Comparison of ENCODE assay signal across 19 cellular contexts in the genomic region with DNA sequence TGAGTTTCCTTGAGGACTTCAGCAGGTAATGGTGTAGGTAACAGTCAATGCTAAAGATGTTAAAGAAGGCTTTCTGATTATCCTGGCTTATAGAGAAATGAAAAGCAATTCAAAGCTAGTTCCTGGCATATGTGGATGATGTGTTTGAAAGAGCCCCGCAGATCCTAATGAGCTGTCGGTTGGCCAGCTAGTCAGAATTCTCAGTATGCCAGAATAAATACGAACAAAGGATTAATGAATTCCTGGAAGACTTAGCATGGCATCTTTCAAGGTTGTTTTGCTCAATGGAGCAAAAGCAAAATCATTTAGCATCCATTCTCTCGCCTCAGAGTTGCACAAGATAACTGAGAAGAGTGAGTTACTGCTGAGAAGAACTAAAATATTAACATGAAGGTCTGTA.
A peak's percentile ranks its signal among the peaks of the same experiment; 100 is the strongest.
DNase-seq lines count a peak whose midpoint lies in the region; FAIRE-seq lines count a peak whose summit lies in the region.
"Had no signal": no experiment of that assay in that cellular context is flagged by ENCODE, and none has a peak within 500 bp of the region (broad histone marks: within the 10 kb centered on the region; RNA-seq: fewer than 3 reads in every experiment).

No MANE protein-coding gene starts in this region.

- H3K9me3 ChIP-seq in HUES64 (ENCODE audit: insufficient read depth, low read depth, low read length): no peaks in the 10 kb centered on the region

- peak; percentile 82 for DNase-seq in astrocyte of the hippocampus (ENCODE audit: low read depth, low spot score)
- DNase-seq in midbrain (lab: John Stamatoyannopoulos, UW): peak; percentile 10
- peak; percentile 85 for DNase-seq in retina
- DNase-seq in RCC 7860 (ENCODE audit: low spot score): no peak
- DNase-seq in activated CD4-positive, alpha-beta T cell treated with anti-CD3 and anti-CD28 coated beads, Interleukin-2, amount 50 U/mL, for 48 hours: no peak
- no peak for DNase-seq in GM03348 (ENCODE audit: low spot score)
- no peak for DNase-seq in NCI-H1417 (lab: John Stamatoyannopoulos, UW)
- DNase-seq: ACHN, DMS79 treated with DMSO at 0.1 percent for 48 hours, GOT3, Karpas-422, NCI-H146, NCI-H2081 treated with DMSO at 0.1 percent for 48 hours, NCI-H524, SIG-M5 had no signal

- 0 out of 2 replicates have a peak overlapping the region, but pooled peaks have one; percentile 8 for H3K27ac ChIP-seq in HUES64 (ENCODE audit: low read depth, low read length)
- H3K27ac ChIP-seq: C4-2B, RWPE1 had no signal

- no peak overlapping the region for H3K9ac ChIP-seq in HUES64 (ENCODE audit: low read depth, low read length)

- no peaks in the 10 kb centered on the region for H3K36me3 ChIP-seq in HUES64 (ENCODE audit: insufficient read depth, low read length)

- H3K4me1 ChIP-seq in HUES64 (ENCODE audit: insufficient read depth, low read length): peaks cover 13% of the 10 kb centered on the region

- 88% methylated on average over 4 of the region's 4 CpGs for WGBS in HUES64

- H3K27me3 ChIP-seq in HUES64 (ENCODE audit: insufficient read depth, low read length): no peaks in the 10 kb centered on the region

- H3K4me3 ChIP-seq in HUES64 (ENCODE audit: low read length): no peak overlapping the region

- no peak for FAIRE-seq in RCC 7860 (lab: Jason Lieb, UNC)
- FAIRE-seq: HTR-8/SVneo had no signal

Comparison
In these comparisons a context has a peak if more than half of its experiments do, and no peak if none do; other contexts are left out.
1. DNase-seq: peak in astrocyte of the hippocampus (single experiment), midbrain (single experiment) and retina (single experiment); none in RCC 7860 (single experiment), activated CD4-positive, alpha-beta T cell treated with anti-CD3 and anti-CD28 coated beads, Interleukin-2, amount 50 U/mL, for 48 hours (0 of 2), GM03348 (single experiment) and NCI-H1417 (0 of 3).